In genomic region chr2:176554107-176555048, GRCh38 we compare ENCODE assay signal across 8 cellular contexts.
A peak's percentile ranks its signal among the peaks of the same experiment; 100 is the strongest.
DNase-seq lines count a peak whose midpoint lies in the region; ATAC-seq and TF ChIP-seq lines count a peak whose summit lies in the region.

No MANE protein-coding gene starts in this region.

- peaks cover 7 to 28% (median 13%) of the 10 kb centered on the region in 3 donors for H3K4me1 ChIP-seq in esophagus squamous epithelium
- H3K4me1 ChIP-seq in transverse colon, result peaks cover 4 to 24% (median 9%) of the 10 kb centered on the region in 4 donors

- DNase-seq in DMS53 (lab: John Stamatoyannopoulos, UW) (peak; percentile 87), NCI-H69 (lab: John Stamatoyannopoulos, UW) (peak; percentile 75), esophagus squamous epithelium (lab: John Stamatoyannopoulos, UW) (no peak), myocyte (ENCODE audit: low read depth) (peak; percentile 73), transverse colon (peak; percentile 25)
- peak; percentile 24 for DNase-seq in activated T-cell treated with anti-CD3 and anti-CD28 coated beads, Interleukin-2, amount 50 U/mL, for 1 hour

- peak; percentile 57 to 87 (median 82) for TF ChIP-seq CTCF in esophagus squamous epithelium (IDR thresholded peaks at IDR 0.05)
- peak; percentile 78 to 86 (median 82) for TF ChIP-seq CTCF in transverse colon (IDR thresholded peaks at IDR 0.05)

- WGBS in esophagus squamous epithelium, 2 donors, result 6 to 11% methylated on average over 17 of the region's 17 CpGs
- 9 to 11% methylated on average over 12 to 17 of the region's 17 CpGs for WGBS in transverse colon (ENCODE audit: low coverage in 1 of 2), 2 donors

- H3K27ac ChIP-seq in esophagus squamous epithelium (peak overlapping the region; percentile 26 to 82 (median 79)), transverse colon (peak overlapping the region; percentile 72 to 85 (median 76))

- peaks cover 0 to 52% (median 0%) of the 10 kb centered on the region in 4 donors for H3K27me3 ChIP-seq in esophagus squamous epithelium
- no peaks in the 10 kb centered on the region for H3K27me3 ChIP-seq in transverse colon

- ATAC-seq in HG03175 (IDR thresholded peaks at IDR 0.05; ENCODE audit: unreplicated experiment) (peak; percentile 64), HG03565 (IDR thresholded peaks at IDR 0.05; ENCODE audit: unreplicated experiment) (no peak)

- no peak for TF ChIP-seq EP300 in transverse colon (IDR thresholded peaks at IDR 0.05; ENCODE audit: low read depth)

- in situ Hi-C loops in transverse colon (cut with MboI; ENCODE audit: low pct_ligation_motif_present in 1 of 4, low pct_unique_long_range_greater_than_20kb in 1 of 4, low sequenced_read_pairs in 3 of 4), result loop anchor here (5.0 to 10.0 kb wide), 2 partner anchors 410 to 417 kb away; no protein-coding TSS in a partner anchor

- H3K4me3 ChIP-seq in esophagus squamous epithelium, result peak overlapping the region; percentile 18 to 64 (median 46)
- peak overlapping the region; percentile 25 to 47 (median 37) for H3K4me3 ChIP-seq in transverse colon

- H3K9me3 ChIP-seq in esophagus squamous epithelium (no peaks in the 10 kb centered on the region), transverse colon (no peaks in the 10 kb centered on the region)

- intact Hi-C loops in esophagus squamous epithelium (cut with DNase I) (loop anchor here (5.0 to 10.0 kb wide), 2 partner anchors 100 to 417 kb away; no protein-coding TSS in a partner anchor), transverse colon (cut with DNase I; ENCODE audit: low total_unique reads) (loop anchor here (5.0 to 10.0 kb wide), 3 partner anchors 80 to 412 kb away; no protein-coding TSS in a partner anchor)

- H3K36me3 ChIP-seq in esophagus squamous epithelium (no peaks in the 10 kb centered on the region), transverse colon (no peaks in the 10 kb centered on the region)

- no peak for TF ChIP-seq POLR2A in esophagus squamous epithelium (IDR thresholded peaks at IDR 0.05)
- TF ChIP-seq POLR2A in transverse colon (IDR thresholded peaks at IDR 0.05), result no peak
